In the genomic region with DNA sequence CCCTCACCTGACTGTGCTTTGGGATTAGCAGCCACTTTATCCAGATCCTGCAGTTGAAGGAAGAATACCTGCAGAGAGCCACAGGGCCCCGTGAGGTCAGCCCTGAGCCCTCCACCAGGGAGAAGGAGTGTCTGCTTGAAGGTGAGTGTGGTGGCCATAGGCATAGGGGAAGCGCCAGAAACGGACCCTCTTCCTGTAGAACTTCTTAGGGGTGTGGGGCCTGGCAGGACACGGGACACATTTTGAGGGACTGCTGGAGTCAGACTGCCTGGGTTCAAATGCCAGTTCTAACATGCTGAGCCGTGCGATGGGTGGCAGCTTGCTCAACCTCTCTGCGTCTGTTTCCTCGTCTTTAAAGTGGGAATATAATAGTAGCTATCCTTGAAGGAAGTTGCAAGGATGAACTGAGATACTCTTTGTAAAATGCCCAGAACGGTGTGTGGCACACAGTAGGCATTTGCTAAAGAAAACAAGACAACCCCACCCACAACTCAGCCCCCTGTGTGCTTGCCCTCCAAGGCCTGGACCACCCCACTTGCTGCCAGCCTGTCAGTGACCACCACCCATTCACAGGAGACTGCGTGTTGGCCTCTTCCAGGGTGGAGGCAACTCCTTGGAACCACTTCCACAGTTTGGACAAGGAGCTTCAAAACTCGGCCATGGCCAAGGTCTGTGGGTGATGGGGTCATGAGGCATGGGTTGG, we compare ENCODE assay signal across 2 cellular contexts.
TF ChIP-seq lines count a peak whose summit lies in the region.

No MANE protein-coding gene starts in this region.

TF ChIP-seq in IMR-90, 13 proteins besides CTCF, POLR2A, EP300 and RAD21:
- TF ChIP-seq MXI1 (IDR thresholded peaks at IDR 0.05; ENCODE audit: borderline replicate concordance, low read depth, low read length): no peak
- no peak for TF ChIP-seq RFX5 (IDR thresholded peaks at IDR 0.05; ENCODE audit: low read depth, low read length)
- TF ChIP-seq CEBPB (IDR thresholded peaks at IDR 0.05; ENCODE audit: low read depth, low read length): no peak
- TF ChIP-seq RCOR1 (IDR thresholded peaks at IDR 0.05; ENCODE audit: insufficient replicate concordance, low read length): no peak
- no peak for TF ChIP-seq USF2 (IDR thresholded peaks at IDR 0.05; ENCODE audit: low read depth, low read length)
- TF ChIP-seq BHLHE40 (IDR thresholded peaks at IDR 0.05; ENCODE audit: low read depth, low read length): no peak
- no peak for TF ChIP-seq CHD1 (IDR thresholded peaks at IDR 0.05; ENCODE audit: low read depth, low read length)
- TF ChIP-seq MAFK (IDR thresholded peaks at IDR 0.05; ENCODE audit: low read depth, low read length): no peak

TF ChIP-seq in SK-N-SH treated with all-trans-retinoic acid at 6 μM for 48 hours, 23 proteins besides CTCF, POLR2A, EP300 and RAD21:
- TF ChIP-seq ARNTL (CRISPR knock-in tag; IDR thresholded peaks at IDR 0.05; ENCODE audit: borderline replicate concordance, low read depth): no peak
- TF ChIP-seq TOX (CRISPR knock-in tag; IDR thresholded peaks at IDR 0.05; ENCODE audit: borderline replicate concordance): no peak
- no peak for TF ChIP-seq POU6F1 (CRISPR knock-in tag; IDR thresholded peaks at IDR 0.05; ENCODE audit: borderline replicate concordance, low read depth)
- no peak for TF ChIP-seq ISL1 (CRISPR knock-in tag; IDR thresholded peaks at IDR 0.05)
- TF ChIP-seq BACH2 (CRISPR knock-in tag; IDR thresholded peaks at IDR 0.05; ENCODE audit: borderline replicate concordance): no peak
- no peak for TF ChIP-seq TSHZ2 (CRISPR knock-in tag; IDR thresholded peaks at IDR 0.05)
- TF ChIP-seq GLIS3 (CRISPR knock-in tag; IDR thresholded peaks at IDR 0.05): no peak
- TF ChIP-seq RARB (CRISPR knock-in tag; IDR thresholded peaks at IDR 0.05): no peak
- TF ChIP-seq ESRRG (CRISPR knock-in tag; IDR thresholded peaks at IDR 0.05): no peak
- TF ChIP-seq ZNF565 (CRISPR knock-in tag; conservative IDR thresholded peaks at IDR 0.05; ENCODE audit: low read depth): no peak
- TF ChIP-seq, protein P1, sequence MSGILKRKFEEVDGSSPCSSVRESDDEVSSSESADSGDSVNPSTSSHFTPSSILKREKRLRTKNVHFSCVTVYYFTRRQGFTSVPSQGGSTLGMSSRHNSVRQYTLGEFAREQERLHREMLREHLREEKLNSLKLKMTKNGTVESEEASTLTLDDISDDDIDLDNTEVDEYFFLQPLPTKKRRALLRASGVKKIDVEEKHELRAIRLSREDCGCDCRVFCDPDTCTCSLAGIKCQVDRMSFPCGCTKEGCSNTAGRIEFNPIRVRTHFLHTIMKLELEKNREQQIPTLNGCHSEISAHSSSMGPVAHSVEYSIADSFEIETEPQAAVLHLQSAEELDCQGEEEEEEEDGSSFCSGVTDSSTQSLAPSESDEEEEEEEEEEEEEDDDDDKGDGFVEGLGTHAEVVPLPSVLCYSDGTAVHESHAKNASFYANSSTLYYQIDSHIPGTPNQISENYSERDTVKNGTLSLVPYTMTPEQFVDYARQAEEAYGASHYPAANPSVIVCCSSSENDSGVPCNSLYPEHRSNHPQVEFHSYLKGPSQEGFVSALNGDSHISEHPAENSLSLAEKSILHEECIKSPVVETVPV (CRISPR knock-in tag; IDR thresholded peaks at IDR 0.05): no peak
- no peak for TF ChIP-seq PPARA (CRISPR knock-in tag; IDR thresholded peaks at IDR 0.05; ENCODE audit: borderline replicate concordance)
- no peak for TF ChIP-seq ZFP3 (CRISPR knock-in tag; IDR thresholded peaks at IDR 0.05)
- TF ChIP-seq ZC3H10 (CRISPR knock-in tag; IDR thresholded peaks at IDR 0.05): no peak
- TF ChIP-seq PATZ1 (CRISPR knock-in tag; IDR thresholded peaks at IDR 0.05; ENCODE audit: borderline replicate concordance): no peak
- no peak for TF ChIP-seq TCF4 (CRISPR knock-in tag; IDR thresholded peaks at IDR 0.05; ENCODE audit: borderline replicate concordance)
- TF ChIP-seq ZNF8 (CRISPR knock-in tag; IDR thresholded peaks at IDR 0.05): no peak
- TF ChIP-seq ZNF70 (CRISPR knock-in tag; IDR thresholded peaks at IDR 0.05): no peak
- no peak for TF ChIP-seq ZFP30 (CRISPR knock-in tag; IDR thresholded peaks at IDR 0.05)
- no peak for TF ChIP-seq OSR1 (CRISPR knock-in tag; IDR thresholded peaks at IDR 0.05)
